Comparison of ENCODE assay signal across 1 cellular context in the genomic region with DNA sequence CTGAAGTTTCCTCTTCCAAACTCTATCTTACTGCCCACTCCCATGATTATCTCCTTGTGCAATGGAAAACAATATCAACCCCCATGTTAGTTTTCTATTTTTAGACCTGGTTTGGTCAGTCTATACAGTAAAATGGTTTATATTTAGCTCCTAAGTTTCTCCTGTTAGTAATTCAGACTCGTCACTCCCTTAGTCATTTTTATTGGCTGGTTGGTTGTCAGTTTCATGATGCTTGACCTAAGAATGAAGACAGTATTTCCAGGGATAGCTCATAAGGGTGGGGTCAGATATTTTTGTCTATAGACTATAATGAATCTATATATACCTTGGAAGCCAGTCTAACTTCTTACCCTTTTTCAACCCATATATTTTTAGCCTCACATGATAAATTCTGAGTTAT.
TF ChIP-seq lines count a peak whose summit lies in the region.

No MANE protein-coding gene starts in this region.

TF ChIP-seq in HepG2, 621 proteins besides CTCF, POLR2A, EP300 and RAD21 (continued from another document):
- TF ChIP-seq, protein P1, sequence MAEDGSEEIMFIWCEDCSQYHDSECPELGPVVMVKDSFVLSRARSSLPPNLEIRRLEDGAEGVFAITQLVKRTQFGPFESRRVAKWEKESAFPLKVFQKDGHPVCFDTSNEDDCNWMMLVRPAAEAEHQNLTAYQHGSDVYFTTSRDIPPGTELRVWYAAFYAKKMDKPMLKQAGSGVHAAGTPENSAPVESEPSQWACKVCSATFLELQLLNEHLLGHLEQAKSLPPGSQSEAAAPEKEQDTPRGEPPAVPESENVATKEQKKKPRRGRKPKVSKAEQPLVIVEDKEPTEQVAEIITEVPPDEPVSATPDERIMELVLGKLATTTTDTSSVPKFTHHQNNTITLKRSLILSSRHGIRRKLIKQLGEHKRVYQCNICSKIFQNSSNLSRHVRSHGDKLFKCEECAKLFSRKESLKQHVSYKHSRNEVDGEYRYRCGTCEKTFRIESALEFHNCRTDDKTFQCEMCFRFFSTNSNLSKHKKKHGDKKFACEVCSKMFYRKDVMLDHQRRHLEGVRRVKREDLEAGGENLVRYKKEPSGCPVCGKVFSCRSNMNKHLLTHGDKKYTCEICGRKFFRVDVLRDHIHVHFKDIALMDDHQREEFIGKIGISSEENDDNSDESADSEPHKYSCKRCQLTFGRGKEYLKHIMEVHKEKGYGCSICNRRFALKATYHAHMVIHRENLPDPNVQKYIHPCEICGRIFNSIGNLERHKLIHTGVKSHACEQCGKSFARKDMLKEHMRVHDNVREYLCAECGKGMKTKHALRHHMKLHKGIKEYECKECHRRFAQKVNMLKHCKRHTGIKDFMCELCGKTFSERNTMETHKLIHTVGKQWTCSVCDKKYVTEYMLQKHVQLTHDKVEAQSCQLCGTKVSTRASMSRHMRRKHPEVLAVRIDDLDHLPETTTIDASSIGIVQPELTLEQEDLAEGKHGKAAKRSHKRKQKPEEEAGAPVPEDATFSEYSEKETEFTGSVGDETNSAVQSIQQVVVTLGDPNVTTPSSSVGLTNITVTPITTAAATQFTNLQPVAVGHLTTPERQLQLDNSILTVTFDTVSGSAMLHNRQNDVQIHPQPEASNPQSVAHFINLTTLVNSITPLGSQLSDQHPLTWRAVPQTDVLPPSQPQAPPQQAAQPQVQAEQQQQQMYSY (CRISPR knock-in tag; IDR thresholded peaks at IDR 0.05), result no peak
- TF ChIP-seq HOXA9 (CRISPR knock-in tag; IDR thresholded peaks at IDR 0.05; ENCODE audit: borderline replicate concordance) (no peak), ZNF780A (CRISPR knock-in tag; IDR thresholded peaks at IDR 0.05) (no peak), RFX3 (CRISPR knock-in tag; IDR thresholded peaks at IDR 0.05) (no peak), KAT7 (CRISPR knock-in tag; IDR thresholded peaks at IDR 0.05; ENCODE audit: borderline replicate concordance) (no peak)
- TF ChIP-seq, protein P2, sequence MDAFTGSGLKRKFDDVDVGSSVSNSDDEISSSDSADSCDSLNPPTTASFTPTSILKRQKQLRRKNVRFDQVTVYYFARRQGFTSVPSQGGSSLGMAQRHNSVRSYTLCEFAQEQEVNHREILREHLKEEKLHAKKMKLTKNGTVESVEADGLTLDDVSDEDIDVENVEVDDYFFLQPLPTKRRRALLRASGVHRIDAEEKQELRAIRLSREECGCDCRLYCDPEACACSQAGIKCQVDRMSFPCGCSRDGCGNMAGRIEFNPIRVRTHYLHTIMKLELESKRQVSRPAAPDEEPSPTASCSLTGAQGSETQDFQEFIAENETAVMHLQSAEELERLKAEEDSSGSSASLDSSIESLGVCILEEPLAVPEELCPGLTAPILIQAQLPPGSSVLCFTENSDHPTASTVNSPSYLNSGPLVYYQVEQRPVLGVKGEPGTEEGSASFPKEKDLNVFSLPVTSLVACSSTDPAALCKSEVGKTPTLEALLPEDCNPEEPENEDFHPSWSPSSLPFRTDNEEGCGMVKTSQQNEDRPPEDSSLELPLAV (CRISPR knock-in tag; conservative IDR thresholded peaks at IDR 0.05; ENCODE audit: low read depth), result no peak
- TF ChIP-seq, protein P3, sequence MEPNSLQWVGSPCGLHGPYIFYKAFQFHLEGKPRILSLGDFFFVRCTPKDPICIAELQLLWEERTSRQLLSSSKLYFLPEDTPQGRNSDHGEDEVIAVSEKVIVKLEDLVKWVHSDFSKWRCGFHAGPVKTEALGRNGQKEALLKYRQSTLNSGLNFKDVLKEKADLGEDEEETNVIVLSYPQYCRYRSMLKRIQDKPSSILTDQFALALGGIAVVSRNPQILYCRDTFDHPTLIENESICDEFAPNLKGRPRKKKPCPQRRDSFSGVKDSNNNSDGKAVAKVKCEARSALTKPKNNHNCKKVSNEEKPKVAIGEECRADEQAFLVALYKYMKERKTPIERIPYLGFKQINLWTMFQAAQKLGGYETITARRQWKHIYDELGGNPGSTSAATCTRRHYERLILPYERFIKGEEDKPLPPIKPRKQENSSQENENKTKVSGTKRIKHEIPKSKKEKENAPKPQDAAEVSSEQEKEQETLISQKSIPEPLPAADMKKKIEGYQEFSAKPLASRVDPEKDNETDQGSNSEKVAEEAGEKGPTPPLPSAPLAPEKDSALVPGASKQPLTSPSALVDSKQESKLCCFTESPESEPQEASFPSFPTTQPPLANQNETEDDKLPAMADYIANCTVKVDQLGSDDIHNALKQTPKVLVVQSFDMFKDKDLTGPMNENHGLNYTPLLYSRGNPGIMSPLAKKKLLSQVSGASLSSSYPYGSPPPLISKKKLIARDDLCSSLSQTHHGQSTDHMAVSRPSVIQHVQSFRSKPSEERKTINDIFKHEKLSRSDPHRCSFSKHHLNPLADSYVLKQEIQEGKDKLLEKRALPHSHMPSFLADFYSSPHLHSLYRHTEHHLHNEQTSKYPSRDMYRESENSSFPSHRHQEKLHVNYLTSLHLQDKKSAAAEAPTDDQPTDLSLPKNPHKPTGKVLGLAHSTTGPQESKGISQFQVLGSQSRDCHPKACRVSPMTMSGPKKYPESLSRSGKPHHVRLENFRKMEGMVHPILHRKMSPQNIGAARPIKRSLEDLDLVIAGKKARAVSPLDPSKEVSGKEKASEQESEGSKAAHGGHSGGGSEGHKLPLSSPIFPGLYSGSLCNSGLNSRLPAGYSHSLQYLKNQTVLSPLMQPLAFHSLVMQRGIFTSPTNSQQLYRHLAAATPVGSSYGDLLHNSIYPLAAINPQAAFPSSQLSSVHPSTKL (CRISPR knock-in tag; IDR thresholded peaks at IDR 0.05), result no peak
- TF ChIP-seq, protein P4, sequence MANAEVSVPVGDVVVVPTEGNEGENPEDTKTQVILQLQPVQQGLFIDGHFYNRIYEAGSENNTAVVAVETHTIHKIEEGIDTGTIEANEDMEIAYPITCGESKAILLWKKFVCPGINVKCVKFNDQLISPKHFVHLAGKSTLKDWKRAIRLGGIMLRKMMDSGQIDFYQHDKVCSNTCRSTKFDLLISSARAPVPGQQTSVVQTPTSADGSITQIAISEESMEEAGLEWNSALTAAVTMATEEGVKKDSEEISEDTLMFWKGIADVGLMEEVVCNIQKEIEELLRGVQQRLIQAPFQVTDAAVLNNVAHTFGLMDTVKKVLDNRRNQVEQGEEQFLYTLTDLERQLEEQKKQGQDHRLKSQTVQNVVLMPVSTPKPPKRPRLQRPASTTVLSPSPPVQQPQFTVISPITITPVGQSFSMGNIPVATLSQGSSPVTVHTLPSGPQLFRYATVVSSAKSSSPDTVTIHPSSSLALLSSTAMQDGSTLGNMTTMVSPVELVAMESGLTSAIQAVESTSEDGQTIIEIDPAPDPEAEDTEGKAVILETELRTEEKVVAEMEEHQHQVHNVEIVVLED (CRISPR knock-in tag; IDR thresholded peaks at IDR 0.05; ENCODE audit: borderline replicate concordance), result no peak
